Comparison of ENCODE assay signal across 8 cellular contexts in the genomic region with DNA sequence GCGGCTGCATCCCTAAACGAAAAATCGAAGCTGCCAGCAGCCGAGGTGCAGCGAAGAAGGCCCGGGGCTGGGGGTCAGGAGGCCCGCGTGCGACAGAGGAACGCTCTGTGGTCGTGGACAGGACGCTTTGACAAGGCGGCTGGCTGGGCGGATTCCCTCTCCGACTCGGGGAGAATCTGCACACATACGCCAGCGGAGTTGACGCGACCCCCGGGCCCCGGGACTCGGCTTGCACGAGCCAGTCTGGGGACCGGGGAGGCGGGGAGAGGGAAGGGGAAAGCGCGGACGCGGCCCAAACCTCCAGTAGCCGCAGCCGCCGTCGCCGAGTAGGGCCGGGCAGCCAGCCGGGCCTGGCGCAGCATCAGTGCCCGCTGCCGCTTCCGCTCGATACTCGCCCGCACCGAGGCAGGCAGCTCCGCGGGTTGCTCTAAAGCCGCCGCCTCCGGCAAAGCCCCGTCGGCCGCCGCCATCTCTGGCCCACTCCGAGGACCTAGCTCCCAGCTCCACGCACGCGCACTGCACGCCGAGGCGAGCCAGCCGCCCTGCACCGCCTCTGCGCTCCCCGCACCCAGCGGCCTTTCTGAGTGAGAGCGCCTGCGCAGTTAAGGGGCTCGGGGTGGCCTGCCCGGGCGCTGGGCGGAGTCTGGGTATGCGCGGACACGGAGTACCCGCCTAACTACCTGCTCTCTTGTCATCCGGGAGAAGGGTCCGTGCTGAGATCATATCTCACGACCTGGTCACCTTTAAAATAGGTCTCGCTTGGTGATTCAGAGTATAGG. TPM values are rescaled to one million over a fixed set of nuclear protein-coding genes. Genes with fewer than 3 reads are reported as not detected.
DNase-seq lines count a peak whose midpoint lies in the region; ATAC-seq, FAIRE-seq and TF ChIP-seq lines count a peak whose summit lies in the region.

A gene (minus strand): TSS at position 518 of the 779 bp plus-strand sequence. CDS start 48 bp downstream, at position 470.

- no peaks in the 10 kb centered on the region for H3F3A ChIP-seq in DOHH2 (ENCODE audit: control insufficient read depth, insufficient read depth)

- TF ChIP-seq CTCF in DOHH2 (IDR thresholded peaks at IDR 0.05; ENCODE audit: low read depth, low read length, poor library complexity, severe bottlenecking), result no peak

- H3K36me3 ChIP-seq in DOHH2 (ENCODE audit: control insufficient read depth, low read length) (peaks cover 17% of the 10 kb centered on the region), Karpas-422 (ENCODE audit: insufficient read depth, low read length) (0 out of 2 replicates have a peak, but pooled peaks cover 4% of the 10 kb centered on the region)
- H3K36me3 ChIP-seq in naive thymus-derived CD4-positive, alpha-beta T cell (ENCODE audit: control insufficient read depth in 2 of 3, insufficient read depth in 3 of 3, low read length in 3 of 3), result peaks cover 0 to 3% (median 0%) of the 10 kb centered on the region in 3 experiments

- no peaks in the 10 kb centered on the region for H3K27me3 Mint-ChIP-seq in activated T-helper 1 cell treated with anti-CD3 and anti-CD28 coated beads, Interleukin-12 subunit alpha, Interleukin-12 subunit beta, Interleukin-2, Interleukin-4 antibody, amounts not matched to agents 30 ng/mL and 10 ng/mL and 1 ng/mL, durations not matched to agents 14 hours and 24 hours and 36 hours (ENCODE audit: insufficient read depth)
- peaks cover 0 to 8% (median 0%) of the 10 kb centered on the region in 5 donors for H3K27me3 Mint-ChIP-seq in naive thymus-derived CD4-positive, alpha-beta T cell
- peaks cover 13% of the 10 kb centered on the region for H3K27me3 Mint-ChIP-seq in stimulated activated memory B cell treated with anti-CD40 and anti-IgM and Interleukin-4, amounts not matched to agents 10 μg/mL and 1 μg/mL and 100 μg/mL, for 72 hours

- peak within 1 kb of the TSS; percentile 39 for H3K27ac ChIP-seq in DOHH2 (ENCODE audit: low read depth, low read length)
- H3K27ac ChIP-seq in Karpas-422 (ENCODE audit: low read length), result peak within 1 kb of the TSS; percentile 44
- H3K27ac ChIP-seq in naive thymus-derived CD4-positive, alpha-beta T cell (ENCODE audit: low read depth, low read length), result peak within 1 kb of the TSS; percentile 85

- H3K79me2 ChIP-seq in DOHH2 (ENCODE audit: control insufficient read depth, low read length) (peaks cover 36% of the 10 kb centered on the region), Karpas-422 (ENCODE audit: low read length) (peaks cover 48% of the 10 kb centered on the region)

- POLR2A ChIA-PET in naive thymus-derived CD4-positive, alpha-beta T cell (lab: Charles Lee), result interaction anchor here (0.6 to 4.1 kb wide), 18 partner anchors 9 to 560 kb away, joined by 3 to 27 read pairs (median 3); a partner anchor contains a TSS

- H3K27ac Mint-ChIP-seq in activated T-helper 1 cell treated with anti-CD3 and anti-CD28 coated beads, Interleukin-12 subunit alpha, Interleukin-12 subunit beta, Interleukin-2, Interleukin-4 antibody, amounts not matched to agents 30 ng/mL and 10 ng/mL and 1 ng/mL, durations not matched to agents 14 hours and 24 hours and 36 hours, result peak within 1 kb of the TSS; percentile 84
- peak within 1 kb of the TSS; percentile 85 to 98 (median 93) for H3K27ac Mint-ChIP-seq in naive thymus-derived CD4-positive, alpha-beta T cell
- peak within 1 kb of the TSS; percentile 94 for H3K27ac Mint-ChIP-seq in stimulated activated memory B cell treated with anti-CD40 and anti-IgM and Interleukin-4, amounts not matched to agents 10 μg/mL and 1 μg/mL and 100 μg/mL, for 72 hours

- peaks cover 19% of the 10 kb centered on the region for H3K36me3 Mint-ChIP-seq in activated T-helper 1 cell treated with anti-CD3 and anti-CD28 coated beads, Interleukin-12 subunit alpha, Interleukin-12 subunit beta, Interleukin-2, Interleukin-4 antibody, amounts not matched to agents 30 ng/mL and 10 ng/mL and 1 ng/mL, durations not matched to agents 14 hours and 24 hours and 36 hours (ENCODE audit: low read depth)
- peaks cover 0 to 13% (median 8%) of the 10 kb centered on the region in 5 donors for H3K36me3 Mint-ChIP-seq in naive thymus-derived CD4-positive, alpha-beta T cell
- peaks cover 14% of the 10 kb centered on the region for H3K36me3 Mint-ChIP-seq in stimulated activated memory B cell treated with anti-CD40 and anti-IgM and Interleukin-4, amounts not matched to agents 10 μg/mL and 1 μg/mL and 100 μg/mL, for 72 hours

- CTCF ChIA-PET in naive thymus-derived CD4-positive, alpha-beta T cell (lab: Charles Lee), result interaction anchor here (0.8 to 1.0 kb wide), 2 partner anchors 8 to 12 kb away, joined by 4 to 6 read pairs; no protein-coding TSS in a partner anchor

- H3K9me3 ChIP-seq in DOHH2 (ENCODE audit: control insufficient read depth, insufficient read depth, low read length) (no peaks in the 10 kb centered on the region), Karpas-422 (ENCODE audit: low read length) (no peaks in the 10 kb centered on the region)
- H3K9me3 ChIP-seq in naive thymus-derived CD4-positive, alpha-beta T cell (ENCODE audit: control insufficient read depth in 2 of 3, low read length in 3 of 3), result no peaks in the 10 kb centered on the region

- H3K4me3 ChIP-seq in DOHH2 (ENCODE audit: low read length) (peak within 1 kb of the TSS; percentile 80), Karpas-422 (ENCODE audit: low read length) (peak within 1 kb of the TSS; percentile 94)
- peak within 1 kb of the TSS; percentile 68 for H3K4me3 ChIP-seq in naive thymus-derived CD4-positive, alpha-beta T cell (ENCODE audit: low read length)

- peak; percentile 95 for ATAC-seq in GM21825 (IDR thresholded peaks at IDR 0.05; ENCODE audit: unreplicated experiment)
- ATAC-seq in naive thymus-derived CD4-positive, alpha-beta T cell, result peak; percentile 97
- peak; percentile 98 for ATAC-seq in stimulated activated memory B cell treated with anti-CD40 and anti-IgM and Interleukin-4, amounts not matched to agents 10 μg/mL and 1 μg/mL and 100 μg/mL, for 72 hours

- peak within 1 kb of the TSS; percentile 77 for H3K4me2 ChIP-seq in DOHH2 (ENCODE audit: low read length)
- peak within 1 kb of the TSS; percentile 89 for H3K4me2 ChIP-seq in Karpas-422 (ENCODE audit: low read depth, low read length, poor library complexity, severe bottlenecking)

- FAIRE-seq in RCC 7860 (lab: Jason Lieb, UNC), result peak; percentile 29

- H3K9ac ChIP-seq in Karpas-422 (ENCODE audit: low read length), result peak within 1 kb of the TSS; percentile 83

- H3K4me1 ChIP-seq in DOHH2 (ENCODE audit: control insufficient read depth, low read length), result peaks cover 54% of the 10 kb centered on the region
- H3K4me1 ChIP-seq in Karpas-422 (ENCODE audit: low read length), result peaks cover 59% of the 10 kb centered on the region
- H3K4me1 ChIP-seq in naive thymus-derived CD4-positive, alpha-beta T cell (ENCODE audit: control insufficient read depth in 2 of 2, insufficient read depth in 2 of 2, low read length in 2 of 2), result peaks cover 32 to 38% of the 10 kb centered on the region in 2 donors

- intact Hi-C loops in activated T-helper 1 cell treated with anti-CD3 and anti-CD28 coated beads, Interleukin-12 subunit alpha, Interleukin-12 subunit beta, Interleukin-2, Interleukin-4 antibody, amounts not matched to agents 30 ng/mL and 10 ng/mL and 1 ng/mL, durations not matched to agents 14 hours and 24 hours and 36 hours (cut with micrococcal nuclease), result loop anchor here (1.0 to 5.0 kb wide), 9 partner anchors 64 to 560 kb away; a partner anchor contains a TSS
- intact Hi-C loops in naive thymus-derived CD4-positive, alpha-beta T cell (cut with micrococcal nuclease), result loop anchor here (1.0 to 5.0 kb wide), 15 partner anchors 13 to 560 kb away; a partner anchor contains a TSS

- peaks cover 54% of the 10 kb centered on the region for H3K4me1 Mint-ChIP-seq in activated T-helper 1 cell treated with anti-CD3 and anti-CD28 coated beads, Interleukin-12 subunit alpha, Interleukin-12 subunit beta, Interleukin-2, Interleukin-4 antibody, amounts not matched to agents 30 ng/mL and 10 ng/mL and 1 ng/mL, durations not matched to agents 14 hours and 24 hours and 36 hours (ENCODE audit: low read depth)
- peaks cover 53 to 70% (median 65%) of the 10 kb centered on the region in 7 donors for H3K4me1 Mint-ChIP-seq in naive thymus-derived CD4-positive, alpha-beta T cell
- H3K4me1 Mint-ChIP-seq in stimulated activated memory B cell treated with anti-CD40 and anti-IgM and Interleukin-4, amounts not matched to agents 10 μg/mL and 1 μg/mL and 100 μg/mL, for 72 hours, result peaks cover 59% of the 10 kb centered on the region

- H3K9me3 Mint-ChIP-seq in activated T-helper 1 cell treated with anti-CD3 and anti-CD28 coated beads, Interleukin-12 subunit alpha, Interleukin-12 subunit beta, Interleukin-2, Interleukin-4 antibody, amounts not matched to agents 30 ng/mL and 10 ng/mL and 1 ng/mL, durations not matched to agents 14 hours and 24 hours and 36 hours, result no peaks in the 10 kb centered on the region
- H3K9me3 Mint-ChIP-seq in naive thymus-derived CD4-positive, alpha-beta T cell, result peaks cover 0 to 1% (median 0%) of the 10 kb centered on the region in 11 donors
- no peaks in the 10 kb centered on the region for H3K9me3 Mint-ChIP-seq in stimulated activated memory B cell treated with anti-CD40 and anti-IgM and Interleukin-4, amounts not matched to agents 10 μg/mL and 1 μg/mL and 100 μg/mL, for 72 hours

- H3K27me3 ChIP-seq in DOHH2 (ENCODE audit: control insufficient read depth, low read length), result no peaks in the 10 kb centered on the region
- H3K27me3 ChIP-seq in Karpas-422 (ENCODE audit: low read length), result no peaks in the 10 kb centered on the region
- H3K27me3 ChIP-seq in naive thymus-derived CD4-positive, alpha-beta T cell (ENCODE audit: control insufficient read depth in 2 of 2, insufficient read depth in 2 of 2, low read length in 2 of 2), result no peaks in the 10 kb centered on the region

- no peaks in the 10 kb centered on the region for H3K9me2 ChIP-seq in DOHH2 (replicated peaks; ENCODE audit: control insufficient read depth, low read length)
- no peaks in the 10 kb centered on the region for H3K9me2 ChIP-seq in Karpas-422 (replicated peaks; ENCODE audit: insufficient read depth, low read length)

- no peaks in the 10 kb centered on the region for H4K20me1 ChIP-seq in DOHH2 (ENCODE audit: control insufficient read depth, insufficient read depth, low read depth, low read length)
- no peaks in the 10 kb centered on the region for H4K20me1 ChIP-seq in Karpas-422 (ENCODE audit: insufficient read depth, low read depth, low read length)

- DNase-seq in Karpas-422 (peak; percentile 98), RCC 7860 (ENCODE audit: low spot score) (peak; percentile 91), fibroblast of gingiva (ENCODE audit: low read depth) (peak; percentile 91)
- peak; percentile 98 for DNase-seq in activated T-helper 1 cell treated with anti-CD3 and anti-CD28 coated beads, Interleukin-12 subunit alpha, Interleukin-12 subunit beta, Interleukin-2, Interleukin-4 antibody, amounts not matched to agents 30 ng/mL and 10 ng/mL and 1 ng/mL, durations not matched to agents 14 hours and 24 hours and 36 hours (ENCODE audit: low spot score)
- DNase-seq in naive thymus-derived CD4-positive, alpha-beta T cell, result peak; percentile 95 to 98 (median 96)

- peak within 1 kb of the TSS; percentile 85 for H3K4me3 Mint-ChIP-seq in activated T-helper 1 cell treated with anti-CD3 and anti-CD28 coated beads, Interleukin-12 subunit alpha, Interleukin-12 subunit beta, Interleukin-2, Interleukin-4 antibody, amounts not matched to agents 30 ng/mL and 10 ng/mL and 1 ng/mL, durations not matched to agents 14 hours and 24 hours and 36 hours
- H3K4me3 Mint-ChIP-seq in naive thymus-derived CD4-positive, alpha-beta T cell, result peak within 1 kb of the TSS; percentile 87 to 96 (median 90)
- H3K4me3 Mint-ChIP-seq in stimulated activated memory B cell treated with anti-CD40 and anti-IgM and Interleukin-4, amounts not matched to agents 10 μg/mL and 1 μg/mL and 100 μg/mL, for 72 hours, result peak within 1 kb of the TSS; percentile 92

- H2AFZ ChIP-seq in Karpas-422 (ENCODE audit: low read length), result peak within 1 kb of the TSS; percentile 71

RNA-seq across cellular contexts. Expression of the gene that starts here (rescaled TPM):
- 22.2 and 28.8 TPM in 2 replicates for total RNA-seq in Karpas-422 (2014; rRNA removed; shearing (Covaris generic); ENCODE audit: low replicate concordance)
- total RNA-seq in activated T-helper 1 cell treated with anti-CD3 and anti-CD28 coated beads, Interleukin-12 subunit alpha, Interleukin-12 subunit beta, Interleukin-2, Interleukin-4 antibody, amounts not matched to agents 30 ng/mL and 10 ng/mL and 1 ng/mL, durations not matched to agents 14 hours and 24 hours and 36 hours, result 10.6 and 11.3 TPM in 2 replicates
- 10 to 100 TPM; 16.7 to 30.3 (median 23.2) TPM for total RNA-seq in naive thymus-derived CD4-positive, alpha-beta T cell
- polyA plus RNA-seq in naive thymus-derived CD4-positive, alpha-beta T cell, result 10 to 100 TPM; 32.4 to 38.9 TPM

Comparison
In these comparisons a context has a peak if more than half of its experiments do, and no peak if none do; other contexts are left out.
1. Peak in every context shown above with its lines: DNase-seq, ATAC-seq, H3K4me3 ChIP-seq and H3K27ac ChIP-seq.